In genomic region chr2:133362061-133362476, GRCh38 we compare ENCODE assay signal across 12 cellular contexts.
DNase-seq lines count a peak whose midpoint lies in the region; ATAC-seq and TF ChIP-seq lines count a peak whose summit lies in the region.
"Had no signal": no experiment of that assay in that cellular context is flagged by ENCODE, and none has a peak within 500 bp of the region (broad histone marks: within the 10 kb centered on the region; RNA-seq: fewer than 3 reads in every experiment).

No MANE protein-coding gene starts in this region.

- H3K27me3 ChIP-seq in BJ (ENCODE audit: control insufficient read depth, insufficient read depth, low read length) (no peaks in the 10 kb centered on the region), brain microvascular endothelial cell (replicated peaks) (no peaks in the 10 kb centered on the region)
- H3K27me3 ChIP-seq: adrenal gland had no signal

- H3K4me1 Mint-ChIP-seq in activated CD4-positive, alpha-beta memory T cell treated with anti-CD3 and anti-CD28 coated beads, Interleukin-2, amount 10 ng/mL, durations not matched to agents 7 days and 5 days, result peaks cover 7% of the 10 kb centered on the region

- TF ChIP-seq CTCF in BJ (IDR thresholded peaks at IDR 0.05; ENCODE audit: insufficient read depth, low read depth, low read length) (no peak), brain microvascular endothelial cell (IDR thresholded peaks at IDR 0.05; ENCODE audit: low read depth, low read length, missing control alignments) (no peak)

- H3K36me3 Mint-ChIP-seq in activated CD4-positive, alpha-beta memory T cell treated with anti-CD3 and anti-CD28 coated beads, Interleukin-2, amount 10 ng/mL, durations not matched to agents 7 days and 5 days (ENCODE audit: low read depth), result no peaks in the 10 kb centered on the region
- H3K36me3 Mint-ChIP-seq: activated CD4-positive, alpha-beta memory T cell treated with anti-CD3 and anti-CD28 coated beads for 36 hours had no signal

- no peak for ATAC-seq in HG02763 (IDR thresholded peaks at IDR 0.05; ENCODE audit: unreplicated experiment)

- peak overlapping the region; percentile 69 for H3K27ac ChIP-seq in brain microvascular endothelial cell
- H3K27ac ChIP-seq: adrenal gland had no signal

- no peaks in the 10 kb centered on the region for H3K27me3 Mint-ChIP-seq in activated CD4-positive, alpha-beta memory T cell treated with anti-CD3 and anti-CD28 coated beads, Interleukin-2, amount 10 ng/mL, durations not matched to agents 7 days and 5 days

- POLR2A ChIA-PET in BJ (lab: Charles Lee), result no interaction called here
- POLR2A ChIA-PET in activated CD4-positive, alpha-beta memory T cell treated with anti-CD3 and anti-CD28 coated beads, Interleukin-2, amount 10 ng/mL, durations not matched to agents 7 days and 5 days (lab: Charles Lee), result no interaction called here

- H3K9me3 Mint-ChIP-seq in activated CD4-positive, alpha-beta memory T cell treated with anti-CD3 and anti-CD28 coated beads, Interleukin-2, amount 10 ng/mL, durations not matched to agents 7 days and 5 days, result no peaks in the 10 kb centered on the region
- H3K9me3 Mint-ChIP-seq: activated CD4-positive, alpha-beta memory T cell treated with anti-CD3 and anti-CD28 coated beads for 36 hours had no signal

- no peak overlapping the region for H3K27ac Mint-ChIP-seq in activated CD4-positive, alpha-beta memory T cell treated with anti-CD3 and anti-CD28 coated beads, Interleukin-2, amount 10 ng/mL, durations not matched to agents 7 days and 5 days
- H3K27ac Mint-ChIP-seq: activated CD4-positive, alpha-beta memory T cell treated with anti-CD3 and anti-CD28 coated beads for 36 hours had no signal

- H3K4me3 Mint-ChIP-seq in activated CD4-positive, alpha-beta memory T cell treated with anti-CD3 and anti-CD28 coated beads, Interleukin-2, amount 10 ng/mL, durations not matched to agents 7 days and 5 days, result no peak overlapping the region
- H3K4me3 Mint-ChIP-seq: activated CD4-positive, alpha-beta memory T cell treated with anti-CD3 and anti-CD28 coated beads for 36 hours had no signal

- H3K4me3 ChIP-seq in BJ (ENCODE audit: low read depth, low read length), result no peak overlapping the region
- H3K4me3 ChIP-seq in brain microvascular endothelial cell (ENCODE audit: low read depth, low read length), result no peak overlapping the region
- H3K4me3 ChIP-seq: adrenal gland had no signal

- H3K36me3 ChIP-seq in BJ (ENCODE audit: control insufficient read depth, insufficient read depth, low read length) (no peaks in the 10 kb centered on the region), brain microvascular endothelial cell (replicated peaks) (no peaks in the 10 kb centered on the region)
- H3K36me3 ChIP-seq: adrenal gland had no signal

- in situ Hi-C loops in brain microvascular endothelial cell (cut with HindIII; ENCODE audit: low pct_ligation_motif_present, low sequenced_read_pairs), result no loop called here

- DNase-seq in BJ (ENCODE audit: low read depth) (peak; percentile 49), HuH-7 (ENCODE audit: low spot score) (peak; percentile 12), brain microvascular endothelial cell (peak; percentile 73), midbrain (lab: John Stamatoyannopoulos, UW) (peak; percentile 9), NCI-H146 treated with DMSO at 0.1 percent for 48 hours (lab: John Stamatoyannopoulos, UW; ENCODE audit: unreplicated experiment) (no peak)
- DNase-seq in activated CD4-positive, alpha-beta memory T cell treated with anti-CD3 and anti-CD28 coated beads, Interleukin-2, amount 10 ng/mL, durations not matched to agents 7 days and 5 days, result no peak
- DNase-seq in activated CD4-positive, alpha-beta T cell treated with anti-CD3 and anti-CD28 coated beads, Interleukin-2, amount 50 U/mL, for 48 hours, result no peak
- DNase-seq: activated CD4-positive, alpha-beta memory T cell treated with anti-CD3 and anti-CD28 coated beads for 36 hours; adrenal gland; H7; NCI-H2171 treated with DMSO at 0.1 percent for 48 hours had no signal

- CTCF ChIA-PET in BJ (lab: Yijun Ruan, JAX), result interaction anchor here (0.7 to 1.3 kb wide), 2 partner anchors 9 to 37 kb away, joined by 3 read pairs; no protein-coding TSS in a partner anchor
- CTCF ChIA-PET in activated CD4-positive, alpha-beta memory T cell treated with anti-CD3 and anti-CD28 coated beads, Interleukin-2, amount 10 ng/mL, durations not matched to agents 7 days and 5 days (lab: Charles Lee), result no interaction called here

Comparison
In these comparisons a context has a peak if more than half of its experiments do, and no peak if none do; other contexts are left out.
1. DNase-seq: peak in BJ (single experiment), HuH-7 (single experiment), brain microvascular endothelial cell (single experiment) and midbrain (single experiment); none in activated CD4-positive, alpha-beta memory T cell treated with anti-CD3 and anti-CD28 coated beads, Interleukin-2, amount 10 ng/mL, durations not matched to agents 7 days and 5 days (single experiment), NCI-H146 treated with DMSO at 0.1 percent for 48 hours (single experiment) and activated CD4-positive, alpha-beta T cell treated with anti-CD3 and anti-CD28 coated beads, Interleukin-2, amount 50 U/mL, for 48 hours (0 of 2).